13 cellular contexts compared by ENCODE assay signal in genomic region chr1:212977781-212978645, GRCh38. TPM values are rescaled to one million over a fixed set of nuclear protein-coding genes. Genes with fewer than 3 reads are reported as not detected.
DNase-seq lines count a peak whose midpoint lies in the region; ATAC-seq, FAIRE-seq and TF ChIP-seq lines count a peak whose summit lies in the region.
"Had no signal": no experiment of that assay in that cellular context is flagged by ENCODE, and none has a peak within 500 bp of the region (broad histone marks: within the 10 kb centered on the region; RNA-seq: fewer than 3 reads in every experiment).

No MANE protein-coding gene starts in this region.

- ATAC-seq in GM19455 (IDR thresholded peaks at IDR 0.05; ENCODE audit: unreplicated experiment) (peak; percentile 47), HG03280 (IDR thresholded peaks at IDR 0.05; ENCODE audit: unreplicated experiment) (peak; percentile 44), GM12878 (peak; percentile 52), HG03025 (IDR thresholded peaks at IDR 0.05; ENCODE audit: low FRiP score, unreplicated experiment) (no peak)

- no peak for FAIRE-seq in GM12878 (lab: Jason Lieb, UNC)

- H3K9ac ChIP-seq in GM12878 (ENCODE audit: control insufficient read depth, insufficient read depth, low read length), result peak overlapping the region; percentile 53; the same call in 1 of the 2 replicates
- H3K9ac ChIP-seq: parathyroid adenoma had no signal

- TF ChIP-seq RAD21 in GM12878 (IDR thresholded peaks at IDR 0.05; ENCODE audit: insufficient read depth, low read depth, low read length), result 0 out of 2 replicates have a peak, but pooled peaks have one; percentile 1

- 0 out of 2 replicates have a peak overlapping the region, but pooled peaks have one; percentile 12 for H2AFZ ChIP-seq in GM12878 (ENCODE audit: control insufficient read depth, low read depth, low read length)
- H2AFZ ChIP-seq: parathyroid adenoma had no signal

- peak; percentile 52 for DNase-seq in GM13977 (ENCODE audit: low spot score)
- peak; percentile 59 for DNase-seq in GM12878 (ENCODE audit: low read depth, low spot score)
- no peak for DNase-seq in glomerular visceral epithelial cell (ENCODE audit: extremely low spot score)
- no peak for DNase-seq in DMS153 treated with DMSO at 0.1 percent for 48 hours (lab: John Stamatoyannopoulos, UW; ENCODE audit: unreplicated experiment)
- DNase-seq in kidney tubule cell (ENCODE audit: low spot score), result no peak
- DNase-seq: MG63, NCI-H526, WERI-Rb-1 had no signal

- in situ Hi-C loops in GM13977 (cut with MboI; ENCODE audit: low pct_unique_long_range_greater_than_20kb, low sequenced_read_pairs, unreplicated experiment), result loop anchor here (25.0 kb wide), 2 partner anchors 316 to 516 kb away; no protein-coding TSS in a partner anchor
- in situ Hi-C loops in GM12878 (cut with MboI), result no loop called here

- intact Hi-C loops in GM12878 (cut with micrococcal nuclease; ENCODE audit: unreplicated experiment), result loop anchor here (2.0 to 5.0 kb wide), 2 partner anchors 23 to 301 kb away; no protein-coding TSS in a partner anchor

- POLR2A ChIA-PET in GM12878 (lab: Charles Lee), result interaction anchor here (1.0 to 6.1 kb wide), 8 partner anchors 9 to 37 kb away, joined by 3 to 71 read pairs (median 10); partner anchors contain the start of gene VASH2

- H4K20me1 ChIP-seq in GM12878 (ENCODE audit: control insufficient read depth, insufficient read depth), result no peaks in the 10 kb centered on the region

- no peak for TF ChIP-seq CTCF in GM13977 (IDR thresholded peaks at IDR 0.05; ENCODE audit: extremely low read depth, insufficient read depth, missing control alignments)
- no peak for TF ChIP-seq CTCF in GM12878 (IDR thresholded peaks at IDR 0.05 in 2 of 3, conservative IDR thresholded peaks at IDR 0.05 in 1 of 3; ENCODE audit: control insufficient read depth in 2 of 3, extremely low read depth in 1 of 3, insufficient read depth in 1 of 3, low read depth in 3 of 3, low read length in 3 of 3)

- H3K4me1 ChIP-seq in GM12878 (ENCODE audit: control insufficient read depth, insufficient read depth, low read length), result peaks cover 56% of the 10 kb centered on the region
- H3K4me1 ChIP-seq: parathyroid adenoma had no signal

- BruUV-seq in GM12878 (replicated peaks; lab: Mats Ljungman, UMichigan), result no TSS peak

- RAD21 ChIA-PET in GM12878 (lab: Charles Lee; ENCODE audit: unreplicated experiment), result interaction anchor here (0.9 to 7.3 kb wide), 14 partner anchors 10 to 184 kb away, joined by 3 to 73 read pairs (median 5); no protein-coding TSS in a partner anchor

- WGBS in GM12878 (ENCODE audit: insufficient coverage, insufficient replicate concordance, low lambda C conversion rate, missing lambda C conversion rate), result 17% methylated on average over 16 of the region's 16 CpGs

- H3K79me2 ChIP-seq in GM12878 (ENCODE audit: control insufficient read depth, insufficient read depth, low read length), result peaks cover 4% of the 10 kb centered on the region; the same call in 1 of the 2 replicates
- H3K79me2 ChIP-seq: parathyroid adenoma had no signal

- no peak overlapping the region for H3K4me3 ChIP-seq in GM12878
- H3K4me3 ChIP-seq: MG63 had no signal

- peaks cover 8 to 11% of the 10 kb centered on the region in 2 experiments for H3K36me3 ChIP-seq in GM12878 (ENCODE audit: control insufficient read depth in 2 of 2, insufficient read depth in 2 of 2, low read length in 1 of 2)
- H3K36me3 ChIP-seq: MG63 had no signal

- SMC1A ChIA-PET in GM12878 (lab: Charles Lee; ENCODE audit: uncharacterized antibody, unreplicated experiment), result interaction anchor here (0.9 to 7.8 kb wide), 11 partner anchors 12 to 163 kb away, joined by 3 to 86 read pairs (median 4); partner anchors contain the start of gene FLVCR1

- H3K27me3 ChIP-seq in GM12878 (replicated peaks in 1 of 2; ENCODE audit: control insufficient read depth in 2 of 2, insufficient read depth in 2 of 2, low read length in 1 of 2), result no peaks in the 10 kb centered on the region
- H3K27me3 ChIP-seq: MG63 had no signal

- H3K9me3 ChIP-seq in GM12878 (replicated peaks; ENCODE audit: control insufficient read depth, insufficient read depth, low read length), result no peaks in the 10 kb centered on the region
- H3K9me3 ChIP-seq: MG63 had no signal

- H3K27ac ChIP-seq in GM12878 (ENCODE audit: control insufficient read depth, insufficient read depth), result peak overlapping the region; percentile 93
- H3K27ac ChIP-seq: C4-2B, parathyroid adenoma had no signal

- peak; percentile 67 for TF ChIP-seq POLR2A in GM12878 (IDR thresholded peaks at IDR 0.05; ENCODE audit: low read depth, low read length)

- peak overlapping the region; percentile 64 for H3K4me2 ChIP-seq in GM12878 (ENCODE audit: control insufficient read depth, insufficient read depth)

- CTCF ChIA-PET in GM12878 (lab: Yijun Ruan, JAX), result interaction anchor here (0.8 to 8.0 kb wide), 9 partner anchors 12 to 163 kb away, joined by 3 to 61 read pairs (median 7); no protein-coding TSS in a partner anchor

- peak; percentile 27 to 84; a peak in 2 of 4 replicates for TF ChIP-seq EP300 in GM12878 (IDR thresholded peaks at IDR 0.05; ENCODE audit: borderline replicate concordance in 1 of 2, control insufficient read depth in 1 of 2, low read depth in 2 of 2, low read length in 2 of 2)

TF ChIP-seq in GM12878, 131 proteins besides CTCF, POLR2A, EP300 and RAD21 (continues in another document):
- TF ChIP-seq DPF2 (IDR thresholded peaks at IDR 0.05) (peak; percentile 72), NRF1 (conservative IDR thresholded peaks at IDR 0.05; ENCODE audit: low read depth, low read length) (no peak), YY1 (IDR thresholded peaks at IDR 0.05; ENCODE audit: low read depth, low read length) (peak; percentile 47; the same call in 1 of the 2 replicates), EED (IDR thresholded peaks at IDR 0.05; ENCODE audit: low read depth) (peak; percentile 83), MYB (IDR thresholded peaks at IDR 0.05; ENCODE audit: borderline replicate concordance, low read depth, low read length) (peak; percentile 76; the same call in 1 of the 2 replicates), PAX5 (IDR thresholded peaks at IDR 0.05; ENCODE audit: borderline replicate concordance, low read depth, low read length) (0 out of 2 replicates have a peak, but pooled peaks have one; percentile 46), BCL11A (IDR thresholded peaks at IDR 0.05; ENCODE audit: low read depth, low read length) (peak; percentile 81)
- TF ChIP-seq, protein P1, sequence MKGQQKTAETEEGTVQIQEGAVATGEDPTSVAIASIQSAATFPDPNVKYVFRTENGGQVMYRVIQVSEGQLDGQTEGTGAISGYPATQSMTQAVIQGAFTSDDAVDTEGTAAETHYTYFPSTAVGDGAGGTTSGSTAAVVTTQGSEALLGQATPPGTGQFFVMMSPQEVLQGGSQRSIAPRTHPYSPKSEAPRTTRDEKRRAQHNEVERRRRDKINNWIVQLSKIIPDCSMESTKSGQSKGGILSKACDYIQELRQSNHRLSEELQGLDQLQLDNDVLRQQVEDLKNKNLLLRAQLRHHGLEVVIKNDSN (IDR thresholded peaks at IDR 0.05; ENCODE audit: borderline replicate concordance, extremely low read length, insufficient read depth, low read depth, low read length), result no peak

RNA-seq across cellular contexts. Expression of gene VASH2, which starts 27.7 kb away (rescaled TPM):
- 253 and 276 TPM in 2 replicates for total RNA-seq in GM12878 (2013; cell fraction: nucleolus; rRNA removed)
- total RNA-seq in GM12878 (2014; rRNA removed) (16.4 and 18.7 TPM in 2 replicates), GM12878 (2014; rRNA removed; fragmentation: Illumina TruSeq; extraction: Trizol) (19.6 and 20.6 TPM in 2 replicates), GM12878 (2021) (29.2 and 29.7 TPM in 2 replicates)
- polyA plus RNA-seq in GM12878 (2011; ENCODE audit: low read depth), result 5.9 TPM
- polyA plus RNA-seq in GM12878 (2011; rRNA removed) (29.4 and 35.7 TPM in 2 replicates), GM12878 (2014; fragmentation: Illumina TruSeq; extraction: Trizol) (25.9 and 35.2 TPM in 2 replicates), GM12878 (2014; fragmentation: Nextera tagmentation; extraction: Ambion mirVana) (1 to 10 TPM; 5.4 to 6.5 TPM), GM12878 (2014; rRNA removed) (23.8 and 25.1 TPM in 2 replicates), GM12878 (2016; fragmentation: Nextera tagmentation; extraction: Ambion mirVana) (10 to 100 TPM; 17.2 to 25.5 TPM)
- polyA plus RNA-seq in GM12878 (2011; cell fraction: cytosol; rRNA removed), result 17.6 and 21.4 TPM in 2 replicates
- 41.2 and 43.5 TPM in 2 replicates for polyA plus RNA-seq in GM12878 (2011; cell fraction: nucleus; rRNA removed)
- 11.7 and 14.9 TPM in 2 replicates for polyA plus RNA-seq in GM12878 (2012)
- 41.6 and 44.3 TPM in 2 replicates for polyA minus RNA-seq in GM12878 (2011; rRNA and poly(A)+ RNA removed)
- polyA minus RNA-seq in GM12878 (2011; cell fraction: cytosol; rRNA and poly(A)+ RNA removed), result 10.4 and 15.6 TPM in 2 replicates
- 21.4 and 39.5 TPM in 2 replicates for polyA minus RNA-seq in GM12878 (2011; cell fraction: nucleus; rRNA and poly(A)+ RNA removed)

RNA-seq across cellular contexts. Expression of gene ANGEL2, which starts 37.7 kb away (rescaled TPM):
- total RNA-seq in GM12878 (2013; cell fraction: nucleolus; rRNA removed), result 158 and 182 TPM in 2 replicates
- total RNA-seq in GM12878 (2014; rRNA removed) (53.2 and 53.9 TPM in 2 replicates), GM12878 (2014; rRNA removed; fragmentation: Illumina TruSeq; extraction: Trizol) (37.0 and 38.7 TPM in 2 replicates), GM12878 (2021) (27.7 and 30.0 TPM in 2 replicates)
- polyA plus RNA-seq in GM12878 (2011; ENCODE audit: low read depth), result 21.7 TPM
- polyA plus RNA-seq in GM12878 (2011; rRNA removed) (31.3 and 41.4 TPM in 2 replicates), GM12878 (2014; fragmentation: Illumina TruSeq; extraction: Trizol) (25.0 and 29.8 TPM in 2 replicates), GM12878 (2014; fragmentation: Nextera tagmentation; extraction: Ambion mirVana) (10 to 100 TPM in 1 of 2 experiments, 1 to 10 TPM in 1; 6.3 to 13.6 TPM), GM12878 (2014; rRNA removed) (28.0 and 33.2 TPM in 2 replicates), GM12878 (2016; fragmentation: Nextera tagmentation; extraction: Ambion mirVana) (10 to 100 TPM; 29.9 to 31.9 TPM)
- 14.9 and 16.3 TPM in 2 replicates for polyA plus RNA-seq in GM12878 (2011; cell fraction: cytosol; rRNA removed)
- 29.5 and 30.7 TPM in 2 replicates for polyA plus RNA-seq in GM12878 (2011; cell fraction: nucleus; rRNA removed)
- 17.5 and 19.7 TPM in 2 replicates for polyA plus RNA-seq in GM12878 (2012)
- polyA minus RNA-seq in GM12878 (2011; rRNA and poly(A)+ RNA removed), result 35.1 and 39.8 TPM in 2 replicates
- 17.1 and 18.2 TPM in 2 replicates for polyA minus RNA-seq in GM12878 (2011; cell fraction: cytosol; rRNA and poly(A)+ RNA removed)
- 32.4 and 42.4 TPM in 2 replicates for polyA minus RNA-seq in GM12878 (2011; cell fraction: nucleus; rRNA and poly(A)+ RNA removed)

Comparison
In these comparisons a context has a peak if more than half of its experiments do, and no peak if none do; other contexts are left out.
1. DNase-seq: peak in GM13977 (single experiment) and GM12878 (single experiment); none in glomerular visceral epithelial cell (single experiment), DMS153 treated with DMSO at 0.1 percent for 48 hours (single experiment) and kidney tubule cell (single experiment).